ENCODE assay signal across 7 cellular contexts in genomic region chrX:78092296-78092695, GRCh38. TPM values are rescaled to one million over a fixed set of nuclear protein-coding genes. Genes with fewer than 3 reads are reported as not detected.
DNase-seq lines count a peak whose midpoint lies in the region; ATAC-seq and TF ChIP-seq lines count a peak whose summit lies in the region.

No MANE protein-coding gene starts in this region.

- TF ChIP-seq CTCF in GM13977 (IDR thresholded peaks at IDR 0.05; ENCODE audit: extremely low read depth, insufficient read depth, missing control alignments): peak; percentile 26
- TF ChIP-seq CTCF in LNCAP (IDR thresholded peaks at IDR 0.05): peak; percentile 16; the same call in 1 of the 2 replicates
- TF ChIP-seq CTCF in choroid plexus epithelial cell (conservative IDR thresholded peaks at IDR 0.05; ENCODE audit: low read depth, low read length): peak; percentile 74
- peak in 4 of 5 experiments; percentile 16 to 41 (median 18) for TF ChIP-seq CTCF in gastrocnemius medialis (IDR thresholded peaks at IDR 0.05 in 4 of 5, conservative IDR thresholded peaks at IDR 0.05 in 1 of 5)
- peak in 1 of 7 experiments; percentile 8 for TF ChIP-seq CTCF in stomach (IDR thresholded peaks at IDR 0.05)

- no peak overlapping the region for H3K27ac ChIP-seq in gastrocnemius medialis
- no peak overlapping the region for H3K27ac ChIP-seq in stomach

- 34 to 69% (median 39%) methylated on average over 2 of the region's 2 CpGs for WGBS in stomach, 5 donors

- H3K36me3 ChIP-seq in gastrocnemius medialis (no peaks in the 10 kb centered on the region), stomach (no peaks in the 10 kb centered on the region)

- no peaks in the 10 kb centered on the region for H3K4me1 ChIP-seq in gastrocnemius medialis
- H3K4me1 ChIP-seq in stomach: no peaks in the 10 kb centered on the region

- no peak for TF ChIP-seq EP300 in stomach (IDR thresholded peaks at IDR 0.05)

- ATAC-seq in GM21576 (IDR thresholded peaks at IDR 0.05; ENCODE audit: unreplicated experiment) (peak; percentile 71), gastrocnemius medialis (peak in 1 of 2 donors; percentile 46)

- peaks cover 0 to 4% (median 0%) of the 10 kb centered on the region in 3 donors for H3K27me3 ChIP-seq in gastrocnemius medialis
- no peaks in the 10 kb centered on the region for H3K27me3 ChIP-seq in stomach

- DNase-seq in GM13977 (ENCODE audit: low spot score) (no peak), choroid plexus epithelial cell (ENCODE audit: low read depth) (peak; percentile 72), gastrocnemius medialis (no peak), NCI-H1092 treated with DMSO at 0.1 percent for 48 hours (lab: John Stamatoyannopoulos, UW) (no peak), stomach (no peak)

- no peaks in the 10 kb centered on the region for H3K9me3 ChIP-seq in gastrocnemius medialis
- H3K9me3 ChIP-seq in stomach: peaks cover 0 to 8% (median 2%) of the 10 kb centered on the region in 4 donors

- in situ Hi-C loops in GM13977 (cut with MboI; ENCODE audit: low pct_unique_long_range_greater_than_20kb, low sequenced_read_pairs, unreplicated experiment) (no loop called here), gastrocnemius medialis (cut with MboI; ENCODE audit: low sequenced_read_pairs in 4 of 4) (no loop called here)

- intact Hi-C loops in gastrocnemius medialis (cut with DNase I; ENCODE audit: low total_unique reads) (no loop called here), stomach (cut with DNase I; ENCODE audit: low total_unique reads) (no loop called here)

- no peak overlapping the region for H3K4me3 ChIP-seq in choroid plexus epithelial cell (ENCODE audit: low read depth, low read length)
- no peak overlapping the region for H3K4me3 ChIP-seq in gastrocnemius medialis
- H3K4me3 ChIP-seq in stomach: no peak overlapping the region

- no peak for TF ChIP-seq POLR2A in gastrocnemius medialis (IDR thresholded peaks at IDR 0.05)
- TF ChIP-seq POLR2A in stomach (IDR thresholded peaks at IDR 0.05): no peak

RNA-seq across cellular contexts. Expression of gene PGK1, which starts 11.8 kb away (rescaled TPM):
- total RNA-seq in gastrocnemius medialis (100 to 1,000 TPM; 220 to 392 (median 310) TPM), stomach (100 to 1,000 TPM in 3 of 5 donors, 10 to 100 TPM in 2; 29.3 to 207 (median 104) TPM)
- 100 to 1,000 TPM; 122 to 150 (median 128) TPM for polyA plus RNA-seq in stomach

RNA-seq across cellular contexts. Expression of gene TAF9B, which starts 47.2 kb away (rescaled TPM):
- total RNA-seq in gastrocnemius medialis (10 to 100 TPM; 16.3 to 24.0 (median 18.5) TPM), stomach (10 to 100 TPM in 3 of 5 donors, 1 to 10 TPM in 2; 3.2 to 75.4 (median 20.9) TPM)
- 10 to 100 TPM; 11.1 to 13.4 (median 11.7) TPM for polyA plus RNA-seq in stomach
